1 cellular context compared by ENCODE assay signal in genomic region chr2:74177697-74178096, GRCh38.
TF ChIP-seq lines count a peak whose summit lies in the region.

No MANE protein-coding gene starts in this region.

TF ChIP-seq in WTC11, 78 proteins besides CTCF, POLR2A, EP300 and RAD21 (continued from another document):
- no peak for TF ChIP-seq E2F4 (CRISPR knock-in tag; IDR thresholded peaks at IDR 0.05; ENCODE audit: borderline replicate concordance, low read depth)
- TF ChIP-seq JAZF1 (CRISPR knock-in tag; IDR thresholded peaks at IDR 0.05) = no peak
- TF ChIP-seq ATF6 (CRISPR knock-in tag; IDR thresholded peaks at IDR 0.05) = no peak
- TF ChIP-seq NFYB (CRISPR knock-in tag; conservative IDR thresholded peaks at IDR 0.05; ENCODE audit: low read depth) = no peak
- no peak for TF ChIP-seq MAX (CRISPR knock-in tag; IDR thresholded peaks at IDR 0.05)
- TF ChIP-seq USF1 (CRISPR knock-in tag; IDR thresholded peaks at IDR 0.05) = no peak
- no peak for TF ChIP-seq AFF4 (CRISPR knock-in tag; IDR thresholded peaks at IDR 0.05; ENCODE audit: borderline replicate concordance)
